1 cellular context compared by ENCODE assay signal in the genomic region with DNA sequence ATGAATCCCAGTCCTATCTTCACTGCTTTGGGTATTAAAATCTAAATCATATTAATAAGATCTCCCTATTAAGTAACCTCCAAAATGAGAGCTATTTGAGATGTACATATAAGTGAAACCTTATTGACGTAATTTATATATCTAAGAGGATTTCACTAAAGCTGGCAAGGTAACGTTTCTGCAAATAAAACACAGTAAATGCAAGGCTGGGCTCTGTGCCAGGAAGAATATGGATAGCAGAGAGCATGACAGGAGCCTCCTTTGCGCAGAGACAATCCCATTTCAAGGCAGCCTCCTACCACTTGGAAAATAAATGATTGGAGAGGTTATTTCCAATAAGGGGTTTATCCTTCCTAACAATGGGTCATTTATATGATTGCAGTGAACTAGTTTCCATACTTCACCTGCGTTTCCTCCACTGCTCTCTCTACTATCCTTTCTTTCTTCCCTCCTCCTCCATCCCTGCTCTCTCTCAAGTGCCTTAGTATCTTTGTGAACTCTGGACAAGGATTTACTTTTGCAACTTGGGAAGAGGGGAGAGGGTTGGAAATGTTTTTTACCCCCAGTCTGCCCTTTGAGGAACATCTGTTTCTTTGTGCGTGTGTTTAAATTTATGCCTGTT.
TF ChIP-seq lines count a peak whose summit lies in the region.

No MANE protein-coding gene starts in this region.

TF ChIP-seq in liver, 16 proteins besides CTCF, POLR2A, EP300 and RAD21 (continued from another document):
- TF ChIP-seq, protein P1, sequence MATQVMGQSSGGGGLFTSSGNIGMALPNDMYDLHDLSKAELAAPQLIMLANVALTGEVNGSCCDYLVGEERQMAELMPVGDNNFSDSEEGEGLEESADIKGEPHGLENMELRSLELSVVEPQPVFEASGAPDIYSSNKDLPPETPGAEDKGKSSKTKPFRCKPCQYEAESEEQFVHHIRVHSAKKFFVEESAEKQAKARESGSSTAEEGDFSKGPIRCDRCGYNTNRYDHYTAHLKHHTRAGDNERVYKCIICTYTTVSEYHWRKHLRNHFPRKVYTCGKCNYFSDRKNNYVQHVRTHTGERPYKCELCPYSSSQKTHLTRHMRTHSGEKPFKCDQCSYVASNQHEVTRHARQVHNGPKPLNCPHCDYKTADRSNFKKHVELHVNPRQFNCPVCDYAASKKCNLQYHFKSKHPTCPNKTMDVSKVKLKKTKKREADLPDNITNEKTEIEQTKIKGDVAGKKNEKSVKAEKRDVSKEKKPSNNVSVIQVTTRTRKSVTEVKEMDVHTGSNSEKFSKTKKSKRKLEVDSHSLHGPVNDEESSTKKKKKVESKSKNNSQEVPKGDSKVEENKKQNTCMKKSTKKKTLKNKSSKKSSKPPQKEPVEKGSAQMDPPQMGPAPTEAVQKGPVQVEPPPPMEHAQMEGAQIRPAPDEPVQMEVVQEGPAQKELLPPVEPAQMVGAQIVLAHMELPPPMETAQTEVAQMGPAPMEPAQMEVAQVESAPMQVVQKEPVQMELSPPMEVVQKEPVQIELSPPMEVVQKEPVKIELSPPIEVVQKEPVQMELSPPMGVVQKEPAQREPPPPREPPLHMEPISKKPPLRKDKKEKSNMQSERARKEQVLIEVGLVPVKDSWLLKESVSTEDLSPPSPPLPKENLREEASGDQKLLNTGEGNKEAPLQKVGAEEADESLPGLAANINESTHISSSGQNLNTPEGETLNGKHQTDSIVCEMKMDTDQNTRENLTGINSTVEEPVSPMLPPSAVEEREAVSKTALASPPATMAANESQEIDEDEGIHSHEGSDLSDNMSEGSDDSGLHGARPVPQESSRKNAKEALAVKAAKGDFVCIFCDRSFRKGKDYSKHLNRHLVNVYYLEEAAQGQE (IDR thresholded peaks at IDR 0.05): no peak
- TF ChIP-seq JUND (IDR thresholded peaks at IDR 0.05): no peak
